ENCODE assay signal across 1 cellular context in the genomic region with DNA sequence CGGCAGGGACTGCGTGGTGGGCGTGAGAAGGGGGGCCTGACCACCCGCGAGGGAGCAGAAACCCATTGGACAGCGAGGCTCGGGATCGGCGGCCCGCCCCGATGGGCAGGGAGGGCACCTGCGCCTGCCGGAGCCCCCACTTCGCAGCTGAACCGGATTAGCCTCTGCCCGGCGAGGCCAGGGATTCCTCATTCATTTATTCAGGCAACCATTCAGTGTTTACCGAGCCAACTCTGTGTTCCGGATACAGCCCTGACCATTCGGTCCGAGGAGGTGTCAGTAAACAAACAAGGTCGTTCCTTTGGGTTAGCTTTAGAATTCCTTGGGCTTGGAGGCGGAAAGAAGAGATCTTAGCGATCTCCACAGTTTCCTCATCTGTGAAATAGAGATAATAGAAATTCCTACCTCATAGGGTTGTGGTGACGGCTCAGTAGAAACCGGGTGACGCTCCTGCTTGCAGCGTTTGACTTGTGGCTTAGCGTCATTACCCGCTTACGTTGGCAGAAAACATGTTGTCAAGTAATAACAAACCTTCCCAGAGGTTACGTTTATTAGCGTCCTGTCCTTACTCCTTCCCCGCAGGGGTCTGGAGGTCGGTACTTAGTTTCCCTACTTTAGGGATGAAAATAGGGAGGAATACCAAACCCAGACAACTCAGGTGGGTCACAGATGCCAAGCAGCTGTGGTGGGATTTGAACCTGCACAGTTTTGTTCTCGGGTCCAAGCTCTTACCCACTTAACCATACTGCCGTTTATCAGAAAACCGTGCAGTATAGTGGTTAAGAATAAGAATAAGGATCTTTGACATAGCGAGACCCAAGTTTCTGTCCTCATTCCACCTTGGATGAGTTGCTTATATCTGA.
TF ChIP-seq lines count a peak whose summit lies in the region.

No MANE protein-coding gene starts in this region.

TF ChIP-seq in H1, 55 proteins besides CTCF, POLR2A, EP300 and RAD21:
- TF ChIP-seq CHD2 (IDR thresholded peaks at IDR 0.05; ENCODE audit: low read length): no peak
- no peak for TF ChIP-seq RNF2 (IDR thresholded peaks at IDR 0.05; ENCODE audit: borderline replicate concordance, low read depth, low read length, missing control alignments, poor library complexity, severe bottlenecking)
- no peak for TF ChIP-seq ZNF274 (IDR thresholded peaks at IDR 0.05; ENCODE audit: borderline replicate concordance, extremely low read depth, low read length)
- TF ChIP-seq SP2 (IDR thresholded peaks at IDR 0.05; ENCODE audit: low read length): no peak
- no peak for TF ChIP-seq SIRT6 (IDR thresholded peaks at IDR 0.05; ENCODE audit: low read length)
- TF ChIP-seq TEAD4 (IDR thresholded peaks at IDR 0.05; ENCODE audit: low read depth, low read length): no peak
- 0 out of 2 replicates have a peak, but pooled peaks have one; percentile 44 for TF ChIP-seq SP1 (IDR thresholded peaks at IDR 0.05; ENCODE audit: low read depth, low read length)
- TF ChIP-seq CBX8 (IDR thresholded peaks at IDR 0.05; ENCODE audit: borderline replicate concordance, low read depth, low read length): no peak
- no peak for TF ChIP-seq EGR1 (IDR thresholded peaks at IDR 0.05; ENCODE audit: borderline replicate concordance, low read depth, low read length)
- TF ChIP-seq POLR2AphosphoS5 (IDR thresholded peaks at IDR 0.05; ENCODE audit: low read depth, low read length): peak; percentile 57; the same call in 1 of the 2 replicates
- peak in 1 of 2 experiments; percentile 25; a peak in 2 of 4 replicates for TF ChIP-seq HDAC2 (IDR thresholded peaks at IDR 0.05; ENCODE audit: borderline replicate concordance in 1 of 2, low read depth in 2 of 2, low read length in 2 of 2)
- TF ChIP-seq BACH1 (IDR thresholded peaks at IDR 0.05; ENCODE audit: low read length): no peak
- TF ChIP-seq, protein P1, sequence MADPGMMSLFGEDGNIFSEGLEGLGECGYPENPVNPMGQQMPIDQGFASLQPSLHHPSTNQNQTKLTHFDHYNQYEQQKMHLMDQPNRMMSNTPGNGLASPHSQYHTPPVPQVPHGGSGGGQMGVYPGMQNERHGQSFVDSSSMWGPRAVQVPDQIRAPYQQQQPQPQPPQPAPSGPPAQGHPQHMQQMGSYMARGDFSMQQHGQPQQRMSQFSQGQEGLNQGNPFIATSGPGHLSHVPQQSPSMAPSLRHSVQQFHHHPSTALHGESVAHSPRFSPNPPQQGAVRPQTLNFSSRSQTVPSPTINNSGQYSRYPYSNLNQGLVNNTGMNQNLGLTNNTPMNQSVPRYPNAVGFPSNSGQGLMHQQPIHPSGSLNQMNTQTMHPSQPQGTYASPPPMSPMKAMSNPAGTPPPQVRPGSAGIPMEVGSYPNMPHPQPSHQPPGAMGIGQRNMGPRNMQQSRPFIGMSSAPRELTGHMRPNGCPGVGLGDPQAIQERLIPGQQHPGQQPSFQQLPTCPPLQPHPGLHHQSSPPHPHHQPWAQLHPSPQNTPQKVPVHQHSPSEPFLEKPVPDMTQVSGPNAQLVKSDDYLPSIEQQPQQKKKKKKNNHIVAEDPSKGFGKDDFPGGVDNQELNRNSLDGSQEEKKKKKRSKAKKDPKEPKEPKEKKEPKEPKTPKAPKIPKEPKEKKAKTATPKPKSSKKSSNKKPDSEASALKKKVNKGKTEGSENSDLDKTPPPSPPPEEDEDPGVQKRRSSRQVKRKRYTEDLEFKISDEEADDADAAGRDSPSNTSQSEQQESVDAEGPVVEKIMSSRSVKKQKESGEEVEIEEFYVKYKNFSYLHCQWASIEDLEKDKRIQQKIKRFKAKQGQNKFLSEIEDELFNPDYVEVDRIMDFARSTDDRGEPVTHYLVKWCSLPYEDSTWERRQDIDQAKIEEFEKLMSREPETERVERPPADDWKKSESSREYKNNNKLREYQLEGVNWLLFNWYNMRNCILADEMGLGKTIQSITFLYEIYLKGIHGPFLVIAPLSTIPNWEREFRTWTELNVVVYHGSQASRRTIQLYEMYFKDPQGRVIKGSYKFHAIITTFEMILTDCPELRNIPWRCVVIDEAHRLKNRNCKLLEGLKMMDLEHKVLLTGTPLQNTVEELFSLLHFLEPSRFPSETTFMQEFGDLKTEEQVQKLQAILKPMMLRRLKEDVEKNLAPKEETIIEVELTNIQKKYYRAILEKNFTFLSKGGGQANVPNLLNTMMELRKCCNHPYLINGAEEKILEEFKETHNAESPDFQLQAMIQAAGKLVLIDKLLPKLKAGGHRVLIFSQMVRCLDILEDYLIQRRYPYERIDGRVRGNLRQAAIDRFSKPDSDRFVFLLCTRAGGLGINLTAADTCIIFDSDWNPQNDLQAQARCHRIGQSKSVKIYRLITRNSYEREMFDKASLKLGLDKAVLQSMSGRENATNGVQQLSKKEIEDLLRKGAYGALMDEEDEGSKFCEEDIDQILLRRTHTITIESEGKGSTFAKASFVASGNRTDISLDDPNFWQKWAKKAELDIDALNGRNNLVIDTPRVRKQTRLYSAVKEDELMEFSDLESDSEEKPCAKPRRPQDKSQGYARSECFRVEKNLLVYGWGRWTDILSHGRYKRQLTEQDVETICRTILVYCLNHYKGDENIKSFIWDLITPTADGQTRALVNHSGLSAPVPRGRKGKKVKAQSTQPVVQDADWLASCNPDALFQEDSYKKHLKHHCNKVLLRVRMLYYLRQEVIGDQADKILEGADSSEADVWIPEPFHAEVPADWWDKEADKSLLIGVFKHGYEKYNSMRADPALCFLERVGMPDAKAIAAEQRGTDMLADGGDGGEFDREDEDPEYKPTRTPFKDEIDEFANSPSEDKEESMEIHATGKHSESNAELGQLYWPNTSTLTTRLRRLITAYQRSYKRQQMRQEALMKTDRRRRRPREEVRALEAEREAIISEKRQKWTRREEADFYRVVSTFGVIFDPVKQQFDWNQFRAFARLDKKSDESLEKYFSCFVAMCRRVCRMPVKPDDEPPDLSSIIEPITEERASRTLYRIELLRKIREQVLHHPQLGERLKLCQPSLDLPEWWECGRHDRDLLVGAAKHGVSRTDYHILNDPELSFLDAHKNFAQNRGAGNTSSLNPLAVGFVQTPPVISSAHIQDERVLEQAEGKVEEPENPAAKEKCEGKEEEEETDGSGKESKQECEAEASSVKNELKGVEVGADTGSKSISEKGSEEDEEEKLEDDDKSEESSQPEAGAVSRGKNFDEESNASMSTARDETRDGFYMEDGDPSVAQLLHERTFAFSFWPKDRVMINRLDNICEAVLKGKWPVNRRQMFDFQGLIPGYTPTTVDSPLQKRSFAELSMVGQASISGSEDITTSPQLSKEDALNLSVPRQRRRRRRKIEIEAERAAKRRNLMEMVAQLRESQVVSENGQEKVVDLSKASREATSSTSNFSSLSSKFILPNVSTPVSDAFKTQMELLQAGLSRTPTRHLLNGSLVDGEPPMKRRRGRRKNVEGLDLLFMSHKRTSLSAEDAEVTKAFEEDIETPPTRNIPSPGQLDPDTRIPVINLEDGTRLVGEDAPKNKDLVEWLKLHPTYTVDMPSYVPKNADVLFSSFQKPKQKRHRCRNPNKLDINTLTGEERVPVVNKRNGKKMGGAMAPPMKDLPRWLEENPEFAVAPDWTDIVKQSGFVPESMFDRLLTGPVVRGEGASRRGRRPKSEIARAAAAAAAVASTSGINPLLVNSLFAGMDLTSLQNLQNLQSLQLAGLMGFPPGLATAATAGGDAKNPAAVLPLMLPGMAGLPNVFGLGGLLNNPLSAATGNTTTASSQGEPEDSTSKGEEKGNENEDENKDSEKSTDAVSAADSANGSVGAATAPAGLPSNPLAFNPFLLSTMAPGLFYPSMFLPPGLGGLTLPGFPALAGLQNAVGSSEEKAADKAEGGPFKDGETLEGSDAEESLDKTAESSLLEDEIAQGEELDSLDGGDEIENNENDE (IDR thresholded peaks at IDR 0.05; ENCODE audit: insufficient replicate concordance, low read length): peak; percentile 20
- peak; percentile 73 for TF ChIP-seq CREB1 (IDR thresholded peaks at IDR 0.05)
- 0 out of 2 replicates have a peak, but pooled peaks have one; percentile 14 for TF ChIP-seq YY1 (IDR thresholded peaks at IDR 0.05; ENCODE audit: low read depth, low read length)
- TF ChIP-seq TCF12 (IDR thresholded peaks at IDR 0.05; ENCODE audit: low read depth, low read length): no peak
- no peak for TF ChIP-seq KDM1A (IDR thresholded peaks at IDR 0.05; ENCODE audit: borderline replicate concordance, low read length)
- no peak for TF ChIP-seq JUND (IDR thresholded peaks at IDR 0.05; ENCODE audit: low read length)
- no peak for TF ChIP-seq GABPA (IDR thresholded peaks at IDR 0.05; ENCODE audit: borderline replicate concordance, insufficient read depth, low read length)
- TF ChIP-seq CTBP2 (IDR thresholded peaks at IDR 0.05; ENCODE audit: borderline replicate concordance, insufficient read depth, insufficient read length, low read length): peak; percentile 15
- peak in 1 of 2 experiments; percentile 76; a peak in 1 of 4 replicates for TF ChIP-seq SIN3A (conservative IDR thresholded peaks at IDR 0.05 in 1 of 2, IDR thresholded peaks at IDR 0.05 in 1 of 2; ENCODE audit: low read depth in 1 of 2, low read length in 2 of 2)
- no peak for TF ChIP-seq MAFK (IDR thresholded peaks at IDR 0.05; ENCODE audit: low read depth, low read length)
- TF ChIP-seq POU5F1 (IDR thresholded peaks at IDR 0.05; ENCODE audit: low read depth, low read length): no peak
- no peak for TF ChIP-seq TAF1 (IDR thresholded peaks at IDR 0.05; ENCODE audit: low read depth, low read length)
- peak; percentile 49 for TF ChIP-seq TAF7 (optimal IDR thresholded peaks at IDR 0.05; ENCODE audit: borderline replicate concordance, low read depth, low read length)
- TF ChIP-seq BRCA1 (IDR thresholded peaks at IDR 0.05; ENCODE audit: low read depth, low read length): 0 out of 2 replicates have a peak, but pooled peaks have one; percentile 14
- TF ChIP-seq TBP (IDR thresholded peaks at IDR 0.05; ENCODE audit: low read depth, low read length): peak; percentile 100
- TF ChIP-seq, protein P2, sequence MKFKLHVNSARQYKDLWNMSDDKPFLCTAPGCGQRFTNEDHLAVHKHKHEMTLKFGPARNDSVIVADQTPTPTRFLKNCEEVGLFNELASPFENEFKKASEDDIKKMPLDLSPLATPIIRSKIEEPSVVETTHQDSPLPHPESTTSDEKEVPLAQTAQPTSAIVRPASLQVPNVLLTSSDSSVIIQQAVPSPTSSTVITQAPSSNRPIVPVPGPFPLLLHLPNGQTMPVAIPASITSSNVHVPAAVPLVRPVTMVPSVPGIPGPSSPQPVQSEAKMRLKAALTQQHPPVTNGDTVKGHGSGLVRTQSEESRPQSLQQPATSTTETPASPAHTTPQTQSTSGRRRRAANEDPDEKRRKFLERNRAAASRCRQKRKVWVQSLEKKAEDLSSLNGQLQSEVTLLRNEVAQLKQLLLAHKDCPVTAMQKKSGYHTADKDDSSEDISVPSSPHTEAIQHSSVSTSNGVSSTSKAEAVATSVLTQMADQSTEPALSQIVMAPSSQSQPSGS (IDR thresholded peaks at IDR 0.05; ENCODE audit: low read length): peak; percentile 67; the same call in 1 of the 2 replicates
- TF ChIP-seq CEBPB (IDR thresholded peaks at IDR 0.05; ENCODE audit: low read depth, low read length): no peak
- no peak for TF ChIP-seq CBX5 (IDR thresholded peaks at IDR 0.05; ENCODE audit: low read depth, low read length)
- 0 out of 2 replicates have a peak, but pooled peaks have one; percentile 9 for TF ChIP-seq RBBP5 (IDR thresholded peaks at IDR 0.05; ENCODE audit: borderline replicate concordance, low read depth, low read length)
- TF ChIP-seq CHD1 (IDR thresholded peaks at IDR 0.05; ENCODE audit: low read depth, low read length): no peak
- TF ChIP-seq, protein P3, sequence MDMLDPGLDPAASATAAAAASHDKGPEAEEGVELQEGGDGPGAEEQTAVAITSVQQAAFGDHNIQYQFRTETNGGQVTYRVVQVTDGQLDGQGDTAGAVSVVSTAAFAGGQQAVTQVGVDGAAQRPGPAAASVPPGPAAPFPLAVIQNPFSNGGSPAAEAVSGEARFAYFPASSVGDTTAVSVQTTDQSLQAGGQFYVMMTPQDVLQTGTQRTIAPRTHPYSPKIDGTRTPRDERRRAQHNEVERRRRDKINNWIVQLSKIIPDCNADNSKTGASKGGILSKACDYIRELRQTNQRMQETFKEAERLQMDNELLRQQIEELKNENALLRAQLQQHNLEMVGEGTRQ (IDR thresholded peaks at IDR 0.05; ENCODE audit: low read length): no peak
